1 cellular context compared by ENCODE assay signal in the genomic region with DNA sequence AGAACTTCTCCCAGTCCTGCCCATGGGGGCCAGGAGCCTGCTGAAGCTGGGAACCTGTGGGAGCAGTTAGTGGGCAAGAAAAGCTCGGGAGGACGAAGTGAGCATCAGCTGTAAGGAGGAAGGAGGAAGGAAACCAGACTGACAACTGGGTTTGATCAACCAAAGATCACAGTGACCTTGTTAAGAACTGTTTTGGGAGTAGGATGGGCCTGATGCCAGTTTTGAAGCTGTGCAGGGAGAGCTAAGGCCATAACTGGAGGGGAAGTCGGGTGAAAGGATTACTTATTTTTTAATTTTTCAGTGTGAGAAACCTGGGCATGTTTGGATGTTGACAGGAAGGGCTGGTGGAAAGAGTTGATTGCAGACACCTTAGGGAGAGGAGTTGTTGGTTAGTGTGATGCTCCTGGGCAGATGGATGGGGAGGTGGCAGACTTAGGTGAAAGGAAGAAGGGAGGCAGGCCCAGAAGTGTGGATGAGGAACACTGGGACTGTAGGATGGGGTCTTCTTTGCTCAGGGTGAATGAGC.
TF ChIP-seq lines count a peak whose summit lies in the region.

No MANE protein-coding gene starts in this region.

TF ChIP-seq in IMR-90, 13 proteins besides CTCF, POLR2A, EP300 and RAD21:
- TF ChIP-seq MXI1 (IDR thresholded peaks at IDR 0.05; ENCODE audit: borderline replicate concordance, low read depth, low read length) (no peak), USF2 (IDR thresholded peaks at IDR 0.05; ENCODE audit: low read depth, low read length) (no peak), BHLHE40 (IDR thresholded peaks at IDR 0.05; ENCODE audit: low read depth, low read length) (no peak), FOS (IDR thresholded peaks at IDR 0.05; ENCODE audit: low read depth, low read length) (no peak), CEBPB (IDR thresholded peaks at IDR 0.05; ENCODE audit: low read depth, low read length) (no peak)
